ENCODE assay signal across 8 cellular contexts in genomic region chr1:2391385-2392070, GRCh38. TPM values are rescaled to one million over a fixed set of nuclear protein-coding genes. Genes with fewer than 3 reads are reported as not detected.
A peak's percentile ranks its signal among the peaks of the same experiment; 100 is the strongest.
DNase-seq lines count a peak whose midpoint lies in the region; ATAC-seq, FAIRE-seq and TF ChIP-seq lines count a peak whose summit lies in the region.

MORN1 (minus strand) TSS chr1:2391554; CDS start chr1:2391533, 21 bp downstream.
RER1 (plus strand) TSS chr1:2391841; CDS start chr1:2395791, 3,950 bp downstream.

- H3K4me2 ChIP-seq in OCI-LY3 (ENCODE audit: low read length), result peak within 1 kb of the TSS; percentile 98
- H3K4me2 ChIP-seq in endothelial cell of umbilical vein (ENCODE audit: insufficient read depth, low read length), result peak within 1 kb of the TSS; percentile 97

- peak within 1 kb of the TSS; percentile 99 for H3K4me3 ChIP-seq in OCI-LY3 (ENCODE audit: low read length)
- H3K4me3 ChIP-seq in endothelial cell of umbilical vein (replicated peaks in 1 of 3; ENCODE audit: insufficient read depth in 1 of 3, low read depth in 1 of 3, low read length in 3 of 3), result peak within 1 kb of the TSS; percentile 80 to 92 (median 88)

- peak; percentile 92 for ATAC-seq in GM21528 (IDR thresholded peaks at IDR 0.05; ENCODE audit: low FRiP score, unreplicated experiment)

- peak; percentile 99 for FAIRE-seq in endothelial cell of umbilical vein (lab: Jason Lieb, UNC)

- peak; percentile 95 for DNase-seq in DMS 273 treated with DMSO at 0.1 percent for 48 hours (lab: John Stamatoyannopoulos, UW)
- peak; percentile 97 for DNase-seq in HuH-7.5 (ENCODE audit: low spot score)
- peak; percentile 99 for DNase-seq in activated T-cell treated with anti-CD3 and anti-CD28 coated beads for 24 hours (ENCODE audit: low read depth)
- DNase-seq in endothelial cell of umbilical vein (ENCODE audit: low read depth, low spot score), result peak; percentile 100
- peak; percentile 98 for DNase-seq in mesothelial cell of epicardium (ENCODE audit: low spot score in 2 of 2, unreplicated experiment in 2 of 2)
- DNase-seq in stimulated activated CD8-positive, alpha-beta memory T cell treated with anti-CD3 and anti-CD28 coated beads, Interleukin-15, amount 100 ng/mL, for 4 hours (ENCODE audit: low read depth in 2 of 2), result peak; percentile 95 to 98

- CTCF ChIA-PET in endothelial cell of umbilical vein (lab: Charles Lee), result interaction anchor here (0.8 to 2.8 kb wide), 8 partner anchors 10 to 1033 kb away, joined by 3 to 36 read pairs (median 4); partner anchors contain the start of gene FAAP20

- H3K79me2 ChIP-seq in OCI-LY3 (ENCODE audit: low read length), result peaks cover 57% of the 10 kb centered on the region
- H3K79me2 ChIP-seq in endothelial cell of umbilical vein (ENCODE audit: control insufficient read depth, insufficient read depth, low read length), result peaks cover 35% of the 10 kb centered on the region

- intact Hi-C loops in endothelial cell of umbilical vein (cut with micrococcal nuclease), result loop anchor here (1.0 to 2.0 kb wide), 5 partner anchors 10 to 258 kb away; partner anchors contain the start of genes FAAP20 and PEX10

- H3K36me3 Mint-ChIP-seq in mesothelial cell of epicardium, result peaks cover 10% of the 10 kb centered on the region

- peak within 1 kb of the TSS; percentile 80 for H3K27ac Mint-ChIP-seq in mesothelial cell of epicardium

- H3K27ac ChIP-seq in OCI-LY3 (ENCODE audit: low read length), result peak within 1 kb of the TSS; percentile 31; the same call in 1 of the 2 replicates
- H3K27ac ChIP-seq in endothelial cell of umbilical vein (ENCODE audit: insufficient read depth, low read depth, low read length), result peak within 1 kb of the TSS; percentile 77

- TF ChIP-seq POLR2A in endothelial cell of umbilical vein (IDR thresholded peaks at IDR 0.05; ENCODE audit: low read depth, low read length), result peak; percentile 55

- no peaks in the 10 kb centered on the region for H3K9me3 Mint-ChIP-seq in mesothelial cell of epicardium

- H3K4me1 ChIP-seq in OCI-LY3 (ENCODE audit: low read length), result peaks cover 20% of the 10 kb centered on the region
- H3K4me1 ChIP-seq in endothelial cell of umbilical vein (ENCODE audit: control insufficient read depth, extremely low read depth, insufficient read depth, low read length), result peaks cover 16% of the 10 kb centered on the region

- H3K27me3 ChIP-seq in OCI-LY3 (ENCODE audit: low read depth, low read length) (no peaks in the 10 kb centered on the region), endothelial cell of umbilical vein (ENCODE audit: control insufficient read depth in 2 of 2, insufficient read depth in 2 of 2, low read length in 2 of 2) (no peaks in the 10 kb centered on the region)

- H3K9ac ChIP-seq in OCI-LY3 (ENCODE audit: low read length) (peak within 1 kb of the TSS; percentile 92), endothelial cell of umbilical vein (replicated peaks; ENCODE audit: extremely low read depth, insufficient read depth, low read length) (peak within 1 kb of the TSS; percentile 91)

- H4K20me1 ChIP-seq in OCI-LY3 (ENCODE audit: insufficient read depth, low read length) (0 out of 2 replicates have a peak, but pooled peaks cover 3% of the 10 kb centered on the region), endothelial cell of umbilical vein (replicated peaks; ENCODE audit: control insufficient read depth, extremely low read depth, insufficient read depth, low read length) (no peaks in the 10 kb centered on the region)

- peak within 1 kb of the TSS; percentile 84 for H3K4me3 Mint-ChIP-seq in mesothelial cell of epicardium

- no peak within 1 kb of the TSS for H2AFZ ChIP-seq in OCI-LY3 (ENCODE audit: low read depth, low read length)
- H2AFZ ChIP-seq in endothelial cell of umbilical vein (ENCODE audit: low read depth, low read length), result peak within 1 kb of the TSS; percentile 76

- dilution Hi-C loops in endothelial cell of umbilical vein (cut with MboI; ENCODE audit: extremely low pct_ligation_motif_present, low sequenced_read_pairs), result no loop called here

- no peak for TF ChIP-seq CTCF in OCI-LY3 (IDR thresholded peaks at IDR 0.05; ENCODE audit: low read depth, low read length)
- TF ChIP-seq CTCF in endothelial cell of umbilical vein (IDR thresholded peaks at IDR 0.05; ENCODE audit: extremely low read depth in 1 of 2, insufficient read depth in 1 of 2, low read depth in 1 of 2, low read length in 2 of 2), result no peak
- TF ChIP-seq CTCF in mesothelial cell of epicardium (IDR thresholded peaks at IDR 0.05; ENCODE audit: unreplicated experiment), result no peak

- no peaks in the 10 kb centered on the region for H3K27me3 Mint-ChIP-seq in mesothelial cell of epicardium (ENCODE audit: low read depth)

- no peaks in the 10 kb centered on the region for H3K9me3 ChIP-seq in OCI-LY3 (ENCODE audit: insufficient read depth, low read length)
- H3K9me3 ChIP-seq in endothelial cell of umbilical vein (replicated peaks; ENCODE audit: control insufficient read depth, insufficient read depth, low read length), result no peaks in the 10 kb centered on the region

- H3K36me3 ChIP-seq in OCI-LY3 (replicated peaks; ENCODE audit: low read depth, low read length), result peaks cover 22% of the 10 kb centered on the region
- H3K36me3 ChIP-seq in endothelial cell of umbilical vein (ENCODE audit: control insufficient read depth in 2 of 2, extremely low read depth in 1 of 2, insufficient read depth in 2 of 2, low read length in 2 of 2), result peaks cover 0 to 14% of the 10 kb centered on the region in 2 experiments

- BruUV-seq in endothelial cell of umbilical vein (replicated peaks; lab: Mats Ljungman, UMichigan), result no TSS peak

- H3K4me1 Mint-ChIP-seq in mesothelial cell of epicardium, result peaks cover 22% of the 10 kb centered on the region

- POLR2A ChIA-PET in endothelial cell of umbilical vein (lab: Charles Lee), result interaction anchor here (0.7 to 0.8 kb wide), 2 partner anchors 164 to 165 kb away, joined by 3 read pairs; no protein-coding TSS in a partner anchor

- H3K9me1 ChIP-seq in endothelial cell of umbilical vein (replicated peaks; ENCODE audit: control insufficient read depth, extremely low read depth, insufficient read depth, low read length), result no peaks in the 10 kb centered on the region

TF ChIP-seq in endothelial cell of umbilical vein, 7 proteins besides CTCF, POLR2A, EP300 and RAD21:
- TF ChIP-seq MYC (IDR thresholded peaks at IDR 0.05; ENCODE audit: low read depth, low read length), result no peak
- peak; percentile 8 for TF ChIP-seq MAX (IDR thresholded peaks at IDR 0.05; ENCODE audit: insufficient read depth, insufficient read length)
- no peak for TF ChIP-seq JUN (IDR thresholded peaks at IDR 0.05; ENCODE audit: borderline replicate concordance, insufficient read depth, insufficient read length, low read depth)
- peak; percentile 94 for TF ChIP-seq POLR2AphosphoS5 (IDR thresholded peaks at IDR 0.05; ENCODE audit: insufficient read depth, low read depth, low read length)

RNA-seq across cellular contexts. Expression of gene MORN1, which starts in this region (rescaled TPM):
- total RNA-seq in endothelial cell of umbilical vein (6.4 and 6.5 TPM in 2 replicates), mesothelial cell of epicardium (21.6 to 25.0 TPM (median 24.3 TPM) in 3 replicates)
- polyA plus RNA-seq in endothelial cell of umbilical vein, result 3.1 and 4.3 TPM in 2 replicates
- polyA plus RNA-seq in endothelial cell of umbilical vein (2011; cell fraction: cytosol; rRNA removed), result 2.6 and 3.0 TPM in 2 replicates
- 9.5 and 10.2 TPM in 2 replicates for polyA plus RNA-seq in endothelial cell of umbilical vein (2011; cell fraction: nucleus; rRNA removed)
- polyA plus RNA-seq in endothelial cell of umbilical vein (2012), result 1.9 and 2.6 TPM in 2 replicates
- 4.0 and 6.7 TPM in 2 replicates for polyA minus RNA-seq in endothelial cell of umbilical vein
- polyA minus RNA-seq in endothelial cell of umbilical vein (2011; cell fraction: cytosol; rRNA and poly(A)+ RNA removed), result 11.6 TPM
- 6.7 and 7.6 TPM in 2 replicates for polyA minus RNA-seq in endothelial cell of umbilical vein (2011; cell fraction: nucleus; rRNA and poly(A)+ RNA removed)

RNA-seq across cellular contexts. Expression of gene RER1, which starts in this region (rescaled TPM):
- total RNA-seq in endothelial cell of umbilical vein (174 and 179 TPM in 2 replicates), mesothelial cell of epicardium (94.5 to 103 TPM (median 95.1 TPM) in 3 replicates)
- polyA plus RNA-seq in endothelial cell of umbilical vein, result 249 and 292 TPM in 2 replicates
- polyA plus RNA-seq in endothelial cell of umbilical vein (2011; cell fraction: cytosol; rRNA removed), result 172 and 180 TPM in 2 replicates
- polyA plus RNA-seq in endothelial cell of umbilical vein (2011; cell fraction: nucleus; rRNA removed), result 248 and 277 TPM in 2 replicates
- 123 and 155 TPM in 2 replicates for polyA plus RNA-seq in endothelial cell of umbilical vein (2012)
- 283 and 344 TPM in 2 replicates for polyA minus RNA-seq in endothelial cell of umbilical vein
- 63.2 TPM for polyA minus RNA-seq in endothelial cell of umbilical vein (2011; cell fraction: cytosol; rRNA and poly(A)+ RNA removed)
- polyA minus RNA-seq in endothelial cell of umbilical vein (2011; cell fraction: nucleus; rRNA and poly(A)+ RNA removed), result 42.0 and 63.0 TPM in 2 replicates

Comparison
In these comparisons a context has a peak if more than half of its experiments do, and no peak if none do; other contexts are left out.
1. Peak in every context shown above with its lines: DNase-seq, ATAC-seq, H3K4me3 ChIP-seq and H3K27ac ChIP-seq.